In the genomic region with DNA sequence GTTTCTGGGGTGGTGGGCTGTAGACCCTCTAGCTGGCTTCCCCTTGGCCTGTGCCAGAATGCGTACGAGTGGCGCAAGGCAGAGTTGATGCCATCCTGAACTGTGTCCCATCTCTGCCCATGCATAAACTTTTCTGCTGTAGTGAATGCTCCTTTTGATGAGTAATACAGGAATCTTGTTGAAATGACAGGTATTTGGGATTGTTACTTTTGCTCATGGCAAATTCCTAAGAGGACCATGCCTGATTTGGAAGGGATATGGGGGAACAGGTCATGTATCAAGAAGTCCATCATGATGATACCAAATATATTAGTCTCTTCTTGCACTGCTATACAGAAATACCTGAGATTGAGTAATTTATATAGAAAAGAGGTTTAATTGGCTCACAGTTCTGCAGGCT, we compare ENCODE assay signal across 1 cellular context.
TF ChIP-seq lines count a peak whose summit lies in the region.

No MANE protein-coding gene starts in this region.

TF ChIP-seq in GM23338, 12 proteins besides CTCF, POLR2A, EP300 and RAD21:
- TF ChIP-seq EZH2phosphoT487 (IDR thresholded peaks at IDR 0.05; ENCODE audit: unreplicated experiment) = no peak
- TF ChIP-seq JUNB (IDR thresholded peaks at IDR 0.05; ENCODE audit: unreplicated experiment) = no peak
- TF ChIP-seq, protein P1, sequence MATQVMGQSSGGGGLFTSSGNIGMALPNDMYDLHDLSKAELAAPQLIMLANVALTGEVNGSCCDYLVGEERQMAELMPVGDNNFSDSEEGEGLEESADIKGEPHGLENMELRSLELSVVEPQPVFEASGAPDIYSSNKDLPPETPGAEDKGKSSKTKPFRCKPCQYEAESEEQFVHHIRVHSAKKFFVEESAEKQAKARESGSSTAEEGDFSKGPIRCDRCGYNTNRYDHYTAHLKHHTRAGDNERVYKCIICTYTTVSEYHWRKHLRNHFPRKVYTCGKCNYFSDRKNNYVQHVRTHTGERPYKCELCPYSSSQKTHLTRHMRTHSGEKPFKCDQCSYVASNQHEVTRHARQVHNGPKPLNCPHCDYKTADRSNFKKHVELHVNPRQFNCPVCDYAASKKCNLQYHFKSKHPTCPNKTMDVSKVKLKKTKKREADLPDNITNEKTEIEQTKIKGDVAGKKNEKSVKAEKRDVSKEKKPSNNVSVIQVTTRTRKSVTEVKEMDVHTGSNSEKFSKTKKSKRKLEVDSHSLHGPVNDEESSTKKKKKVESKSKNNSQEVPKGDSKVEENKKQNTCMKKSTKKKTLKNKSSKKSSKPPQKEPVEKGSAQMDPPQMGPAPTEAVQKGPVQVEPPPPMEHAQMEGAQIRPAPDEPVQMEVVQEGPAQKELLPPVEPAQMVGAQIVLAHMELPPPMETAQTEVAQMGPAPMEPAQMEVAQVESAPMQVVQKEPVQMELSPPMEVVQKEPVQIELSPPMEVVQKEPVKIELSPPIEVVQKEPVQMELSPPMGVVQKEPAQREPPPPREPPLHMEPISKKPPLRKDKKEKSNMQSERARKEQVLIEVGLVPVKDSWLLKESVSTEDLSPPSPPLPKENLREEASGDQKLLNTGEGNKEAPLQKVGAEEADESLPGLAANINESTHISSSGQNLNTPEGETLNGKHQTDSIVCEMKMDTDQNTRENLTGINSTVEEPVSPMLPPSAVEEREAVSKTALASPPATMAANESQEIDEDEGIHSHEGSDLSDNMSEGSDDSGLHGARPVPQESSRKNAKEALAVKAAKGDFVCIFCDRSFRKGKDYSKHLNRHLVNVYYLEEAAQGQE (IDR thresholded peaks at IDR 0.05; ENCODE audit: unreplicated experiment) = no peak
- no peak for TF ChIP-seq EZH2 (IDR thresholded peaks at IDR 0.05; ENCODE audit: low read depth, unreplicated experiment)
- TF ChIP-seq ZNF331 (CRISPR knock-in tag; IDR thresholded peaks at IDR 0.05; ENCODE audit: low read depth) = no peak
- TF ChIP-seq POLR2AphosphoS5 (IDR thresholded peaks at IDR 0.05; ENCODE audit: low read depth) = no peak
- TF ChIP-seq, protein P2, sequence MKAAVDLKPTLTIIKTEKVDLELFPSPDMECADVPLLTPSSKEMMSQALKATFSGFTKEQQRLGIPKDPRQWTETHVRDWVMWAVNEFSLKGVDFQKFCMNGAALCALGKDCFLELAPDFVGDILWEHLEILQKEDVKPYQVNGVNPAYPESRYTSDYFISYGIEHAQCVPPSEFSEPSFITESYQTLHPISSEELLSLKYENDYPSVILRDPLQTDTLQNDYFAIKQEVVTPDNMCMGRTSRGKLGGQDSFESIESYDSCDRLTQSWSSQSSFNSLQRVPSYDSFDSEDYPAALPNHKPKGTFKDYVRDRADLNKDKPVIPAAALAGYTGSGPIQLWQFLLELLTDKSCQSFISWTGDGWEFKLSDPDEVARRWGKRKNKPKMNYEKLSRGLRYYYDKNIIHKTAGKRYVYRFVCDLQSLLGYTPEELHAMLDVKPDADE (IDR thresholded peaks at IDR 0.05) = no peak
- TF ChIP-seq, protein P3, sequence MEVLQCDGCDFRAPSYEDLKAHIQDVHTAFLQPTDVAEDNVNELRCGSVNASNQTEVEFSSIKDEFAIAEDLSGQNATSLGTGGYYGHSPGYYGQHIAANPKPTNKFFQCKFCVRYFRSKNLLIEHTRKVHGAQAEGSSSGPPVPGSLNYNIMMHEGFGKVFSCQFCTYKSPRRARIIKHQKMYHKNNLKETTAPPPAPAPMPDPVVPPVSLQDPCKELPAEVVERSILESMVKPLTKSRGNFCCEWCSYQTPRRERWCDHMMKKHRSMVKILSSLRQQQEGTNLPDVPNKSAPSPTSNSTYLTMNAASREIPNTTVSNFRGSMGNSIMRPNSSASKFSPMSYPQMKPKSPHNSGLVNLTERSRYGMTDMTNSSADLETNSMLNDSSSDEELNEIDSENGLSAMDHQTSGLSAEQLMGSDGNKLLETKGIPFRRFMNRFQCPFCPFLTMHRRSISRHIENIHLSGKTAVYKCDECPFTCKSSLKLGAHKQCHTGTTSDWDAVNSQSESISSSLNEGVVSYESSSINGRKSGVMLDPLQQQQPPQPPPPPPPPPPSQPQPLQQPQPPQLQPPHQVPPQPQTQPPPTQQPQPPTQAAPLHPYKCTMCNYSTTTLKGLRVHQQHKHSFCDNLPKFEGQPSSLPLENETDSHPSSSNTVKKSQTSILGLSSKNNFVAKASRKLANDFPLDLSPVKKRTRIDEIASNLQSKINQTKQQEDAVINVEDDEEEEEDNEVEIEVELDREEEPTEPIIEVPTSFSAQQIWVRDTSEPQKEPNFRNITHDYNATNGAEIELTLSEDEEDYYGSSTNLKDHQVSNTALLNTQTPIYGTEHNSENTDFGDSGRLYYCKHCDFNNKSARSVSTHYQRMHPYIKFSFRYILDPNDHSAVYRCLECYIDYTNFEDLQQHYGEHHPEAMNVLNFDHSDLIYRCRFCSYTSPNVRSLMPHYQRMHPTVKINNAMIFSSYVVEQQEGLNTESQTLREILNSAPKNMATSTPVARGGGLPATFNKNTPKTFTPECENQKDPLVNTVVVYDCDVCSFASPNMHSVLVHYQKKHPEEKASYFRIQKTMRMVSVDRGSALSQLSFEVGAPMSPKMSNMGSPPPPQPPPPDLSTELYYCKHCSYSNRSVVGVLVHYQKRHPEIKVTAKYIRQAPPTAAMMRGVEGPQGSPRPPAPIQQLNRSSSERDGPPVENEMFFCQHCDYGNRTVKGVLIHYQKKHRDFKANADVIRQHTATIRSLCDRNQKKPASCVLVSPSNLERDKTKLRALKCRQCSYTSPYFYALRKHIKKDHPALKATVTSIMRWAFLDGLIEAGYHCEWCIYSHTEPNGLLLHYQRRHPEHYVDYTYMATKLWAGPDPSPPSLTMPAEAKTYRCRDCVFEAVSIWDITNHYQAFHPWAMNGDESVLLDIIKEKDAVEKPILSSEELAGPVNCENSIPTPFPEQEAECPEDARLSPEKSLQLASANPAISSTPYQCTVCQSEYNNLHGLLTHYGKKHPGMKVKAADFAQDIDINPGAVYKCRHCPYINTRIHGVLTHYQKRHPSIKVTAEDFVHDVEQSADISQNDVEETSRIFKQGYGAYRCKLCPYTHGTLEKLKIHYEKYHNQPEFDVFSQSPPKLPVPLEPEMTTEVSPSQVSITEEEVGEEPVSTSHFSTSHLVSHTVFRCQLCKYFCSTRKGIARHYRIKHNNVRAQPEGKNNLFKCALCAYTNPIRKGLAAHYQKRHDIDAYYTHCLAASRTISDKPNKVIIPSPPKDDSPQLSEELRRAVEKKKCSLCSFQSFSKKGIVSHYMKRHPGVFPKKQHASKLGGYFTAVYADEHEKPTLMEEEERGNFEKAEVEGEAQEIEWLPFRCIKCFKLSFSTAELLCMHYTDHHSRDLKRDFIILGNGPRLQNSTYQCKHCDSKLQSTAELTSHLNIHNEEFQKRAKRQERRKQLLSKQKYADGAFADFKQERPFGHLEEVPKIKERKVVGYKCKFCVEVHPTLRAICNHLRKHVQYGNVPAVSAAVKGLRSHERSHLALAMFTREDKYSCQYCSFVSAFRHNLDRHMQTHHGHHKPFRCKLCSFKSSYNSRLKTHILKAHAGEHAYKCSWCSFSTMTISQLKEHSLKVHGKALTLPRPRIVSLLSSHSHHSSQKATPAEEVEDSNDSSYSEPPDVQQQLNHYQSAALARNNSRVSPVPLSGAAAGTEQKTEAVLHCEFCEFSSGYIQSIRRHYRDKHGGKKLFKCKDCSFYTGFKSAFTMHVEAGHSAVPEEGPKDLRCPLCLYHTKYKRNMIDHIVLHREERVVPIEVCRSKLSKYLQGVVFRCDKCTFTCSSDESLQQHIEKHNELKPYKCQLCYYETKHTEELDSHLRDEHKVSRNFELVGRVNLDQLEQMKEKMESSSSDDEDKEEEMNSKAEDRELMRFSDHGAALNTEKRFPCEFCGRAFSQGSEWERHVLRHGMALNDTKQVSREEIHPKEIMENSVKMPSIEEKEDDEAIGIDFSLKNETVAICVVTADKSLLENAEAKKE (CRISPR knock-in tag; IDR thresholded peaks at IDR 0.05) = no peak
- TF ChIP-seq ZNF114 (CRISPR knock-in tag; IDR thresholded peaks at IDR 0.05) = no peak
- no peak for TF ChIP-seq NANOG (IDR thresholded peaks at IDR 0.05; ENCODE audit: borderline replicate concordance)
- no peak for TF ChIP-seq STAT1 (IDR thresholded peaks at IDR 0.05; ENCODE audit: unreplicated experiment)
- TF ChIP-seq CREB1 (CRISPR knock-in tag; IDR thresholded peaks at IDR 0.05; ENCODE audit: low read depth) = no peak
